ENCODE assay signal across 8 cellular contexts in genomic region chr5:69093771-69094570, GRCh38.
DNase-seq lines count a peak whose midpoint lies in the region; ATAC-seq and TF ChIP-seq lines count a peak whose summit lies in the region.

SLC30A5 (plus strand) TSS chr5:69094014; CDS start chr5:69094256, 242 bp downstream.

- in situ Hi-C loops in GM18951 (cut with MboI; ENCODE audit: low sequenced_read_pairs, unreplicated experiment): no loop called here

- peak; percentile 100 for DNase-seq in AG09319 (ENCODE audit: extremely low read depth, low read depth)
- peak; percentile 96 for DNase-seq in NCI-H345 treated with DMSO at 0.1 percent for 48 hours (lab: John Stamatoyannopoulos, UW; ENCODE audit: unreplicated experiment)
- DNase-seq in activated CD4-positive, CD25-positive, alpha-beta regulatory T cell treated with anti-CD3 and anti-CD28 coated beads, Interleukin-2, amount 50 U/mL, for 16 hours (ENCODE audit: low read depth, low spot score): peak; percentile 98
- peak; percentile 100 for DNase-seq in cerebellar cortex (ENCODE audit: low spot score)
- peak; percentile 100 for DNase-seq in islet precursor cell
- peak; percentile 90 to 94 for DNase-seq in stimulated activated CD4-positive, alpha-beta T cell treated with anti-CD3 and anti-CD28 coated beads, Interleukin-15, amount 100 ng/mL, for 1 hour (ENCODE audit: low read depth in 1 of 2, low spot score in 1 of 2)

- peak; percentile 94 for TF ChIP-seq CTCF in AG09319 (IDR thresholded peaks at IDR 0.05; ENCODE audit: low read depth, low read length)

- ATAC-seq in HG03280 (IDR thresholded peaks at IDR 0.05; ENCODE audit: unreplicated experiment): peak; percentile 100

- peak; percentile 96 for TF ChIP-seq POLR2A in GM18951 (IDR thresholded peaks at IDR 0.05; ENCODE audit: extremely low read depth, insufficient read depth, insufficient read length)

Comparison
In these comparisons a context has a peak if more than half of its experiments do, and no peak if none do; other contexts are left out.
1. Peak in every context shown above with its lines: DNase-seq and ATAC-seq.